In the genomic region with DNA sequence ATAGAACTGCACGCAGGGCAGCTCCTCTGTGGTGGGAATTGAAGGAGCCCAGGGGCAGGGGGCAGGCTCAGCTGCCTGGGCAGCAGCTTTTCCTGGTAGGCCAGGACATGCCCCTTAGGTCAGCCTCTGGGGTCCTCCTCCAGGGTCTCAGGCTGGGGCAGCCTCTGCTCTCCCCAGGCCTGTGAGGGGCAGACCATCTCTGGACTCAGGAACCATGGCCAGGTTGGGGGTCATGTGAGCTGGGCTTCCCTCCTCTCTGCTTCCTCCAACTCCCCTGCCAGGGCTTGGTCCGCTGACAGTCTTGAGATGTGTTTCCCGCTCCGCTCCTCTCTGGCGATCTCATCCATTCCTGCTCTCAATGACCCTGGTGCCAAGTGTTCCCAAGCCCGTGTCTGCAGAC, we compare ENCODE assay signal across 19 cellular contexts. TPM values are rescaled to one million over a fixed set of nuclear protein-coding genes. Genes with fewer than 3 reads are reported as not detected.
DNase-seq lines count a peak whose midpoint lies in the region; ATAC-seq and TF ChIP-seq lines count a peak whose summit lies in the region.
"Had no signal": no experiment of that assay in that cellular context is flagged by ENCODE, and none has a peak within 500 bp of the region (broad histone marks: within the 10 kb centered on the region; RNA-seq: fewer than 3 reads in every experiment).

No MANE protein-coding gene starts in this region.

- DNase-seq in T-helper 2 cell treated with Interferon-gamma antibody and Interleukin-4, amounts not matched to agents 5 μg/mL and 100 μg/mL, for 36 hours (ENCODE audit: low spot score): no peak
- DNase-seq in T-helper 2 cell (no peak), endothelial cell (ENCODE audit: low spot score) (no peak), neural crest cell (ENCODE audit: low read depth, low spot score) (no peak), upper lobe of right lung (peak; percentile 48), amygdala (lab: John Stamatoyannopoulos, UW) (no peak)
- DNase-seq in activated CD4-positive, alpha-beta T cell treated with anti-CD3 and anti-CD28 coated beads for 36 hours: no peak
- DNase-seq: CD8-positive, alpha-beta T cell; COR-L47; DMS153; DND-41; GF-D8; H7 had no signal

- no peaks in the 10 kb centered on the region for H3K9me3 ChIP-seq in upper lobe of right lung

- H3K27me3 ChIP-seq in upper lobe of right lung: no peaks in the 10 kb centered on the region

- no peak overlapping the region for H3K4me3 ChIP-seq in upper lobe of right lung
- H3K4me3 ChIP-seq: GM23338 had no signal

- no peak overlapping the region for H3K27ac ChIP-seq in upper lobe of right lung
- H3K27ac ChIP-seq: 22Rv1, HL-60 had no signal

- peaks cover 16% of the 10 kb centered on the region for H3K4me1 ChIP-seq in upper lobe of right lung

- H3K4me1 Mint-ChIP-seq in T-helper 2 cell treated with Interferon-gamma antibody and Interleukin-4, amounts not matched to agents 5 μg/mL and 100 μg/mL, for 36 hours (ENCODE audit: low read depth): peaks cover 6% of the 10 kb centered on the region
- peaks cover 11% of the 10 kb centered on the region for H3K4me1 Mint-ChIP-seq in endothelial cell (ENCODE audit: unreplicated experiment)
- peaks cover 20% of the 10 kb centered on the region for H3K4me1 Mint-ChIP-seq in neural crest cell
- peaks cover 5% of the 10 kb centered on the region for H3K4me1 Mint-ChIP-seq in activated CD4-positive, alpha-beta T cell treated with anti-CD3 and anti-CD28 coated beads for 36 hours

- H3K9me3 Mint-ChIP-seq in T-helper 2 cell treated with Interferon-gamma antibody and Interleukin-4, amounts not matched to agents 5 μg/mL and 100 μg/mL, for 36 hours: peaks cover 6% of the 10 kb centered on the region
- H3K9me3 Mint-ChIP-seq in endothelial cell (ENCODE audit: unreplicated experiment) (no peaks in the 10 kb centered on the region), neural crest cell (no peaks in the 10 kb centered on the region)
- no peaks in the 10 kb centered on the region for H3K9me3 Mint-ChIP-seq in activated CD4-positive, alpha-beta T cell treated with anti-CD3 and anti-CD28 coated beads for 36 hours (ENCODE audit: low read depth)
- H3K9me3 Mint-ChIP-seq: CD8-positive, alpha-beta T cell; GM23338 had no signal

- no peak for ATAC-seq in upper lobe of right lung
- ATAC-seq in activated CD4-positive, alpha-beta T cell treated with anti-CD3 and anti-CD28 coated beads for 36 hours: no peak
- no peak for ATAC-seq in GM21367 (IDR thresholded peaks at IDR 0.05; ENCODE audit: unreplicated experiment)
- ATAC-seq: CD8-positive, alpha-beta T cell; GM23338 had no signal

- no peaks in the 10 kb centered on the region for H3K27me3 Mint-ChIP-seq in T-helper 2 cell treated with Interferon-gamma antibody and Interleukin-4, amounts not matched to agents 5 μg/mL and 100 μg/mL, for 36 hours (ENCODE audit: low read depth)
- H3K27me3 Mint-ChIP-seq in endothelial cell (ENCODE audit: unreplicated experiment) (peaks cover 15% of the 10 kb centered on the region), neural crest cell (ENCODE audit: low read depth) (peaks cover 2% of the 10 kb centered on the region)
- peaks cover 4% of the 10 kb centered on the region for H3K27me3 Mint-ChIP-seq in activated CD4-positive, alpha-beta T cell treated with anti-CD3 and anti-CD28 coated beads for 36 hours

- no peak overlapping the region for H3K4me3 Mint-ChIP-seq in T-helper 2 cell treated with Interferon-gamma antibody and Interleukin-4, amounts not matched to agents 5 μg/mL and 100 μg/mL, for 36 hours
- no peak overlapping the region for H3K4me3 Mint-ChIP-seq in endothelial cell (ENCODE audit: unreplicated experiment)
- H3K4me3 Mint-ChIP-seq in neural crest cell: no peak overlapping the region
- no peak overlapping the region for H3K4me3 Mint-ChIP-seq in activated CD4-positive, alpha-beta T cell treated with anti-CD3 and anti-CD28 coated beads for 36 hours
- H3K4me3 Mint-ChIP-seq: CD14-positive monocyte; CD8-positive, alpha-beta T cell; GM23338 had no signal

- intact Hi-C loops in upper lobe of right lung (cut with DNase I): no loop called here
- intact Hi-C loops in activated CD4-positive, alpha-beta T cell treated with anti-CD3 and anti-CD28 coated beads for 36 hours (cut with DNase I, micrococcal nuclease): no loop called here

- H3K36me3 Mint-ChIP-seq in T-helper 2 cell treated with Interferon-gamma antibody and Interleukin-4, amounts not matched to agents 5 μg/mL and 100 μg/mL, for 36 hours (ENCODE audit: low read depth): peaks cover 2% of the 10 kb centered on the region
- H3K36me3 Mint-ChIP-seq in endothelial cell (ENCODE audit: low read depth, unreplicated experiment) (peaks cover 9% of the 10 kb centered on the region), neural crest cell (ENCODE audit: low read depth) (no peaks in the 10 kb centered on the region)
- H3K36me3 Mint-ChIP-seq in activated CD4-positive, alpha-beta T cell treated with anti-CD3 and anti-CD28 coated beads for 36 hours (ENCODE audit: low read depth): no peaks in the 10 kb centered on the region
- H3K36me3 Mint-ChIP-seq: CD14-positive monocyte; CD8-positive, alpha-beta T cell had no signal

- TF ChIP-seq CTCF in endothelial cell (IDR thresholded peaks at IDR 0.05; ENCODE audit: unreplicated experiment) (no peak), neural crest cell (conservative IDR thresholded peaks at IDR 0.05) (no peak), upper lobe of right lung (IDR thresholded peaks at IDR 0.05) (no peak)

- POLR2A ChIA-PET in activated CD4-positive, alpha-beta T cell treated with anti-CD3 and anti-CD28 coated beads for 36 hours (lab: Charles Lee): no interaction called here

- H3K36me3 ChIP-seq in upper lobe of right lung: no peaks in the 10 kb centered on the region

- CTCF ChIA-PET in activated CD4-positive, alpha-beta T cell treated with anti-CD3 and anti-CD28 coated beads for 36 hours (lab: Charles Lee): interaction anchor here (0.5 to 0.6 kb wide), 2 partner anchors 308 to 468 kb away, joined by 3 read pairs; no protein-coding TSS in a partner anchor

- H3K27ac Mint-ChIP-seq in T-helper 2 cell treated with Interferon-gamma antibody and Interleukin-4, amounts not matched to agents 5 μg/mL and 100 μg/mL, for 36 hours: peak overlapping the region; percentile 5
- H3K27ac Mint-ChIP-seq in endothelial cell (ENCODE audit: unreplicated experiment) (peak overlapping the region; percentile 34), neural crest cell (ENCODE audit: unreplicated experiment) (peak overlapping the region; percentile 72)
- no peak overlapping the region for H3K27ac Mint-ChIP-seq in activated CD4-positive, alpha-beta T cell treated with anti-CD3 and anti-CD28 coated beads for 36 hours
- H3K27ac Mint-ChIP-seq: CD8-positive, alpha-beta T cell; GM23338 had no signal

RNA-seq across cellular contexts. Expression of gene C1orf210, which starts 5.7 kb away (rescaled TPM):
- total RNA-seq in endothelial cell (ENCODE audit: unreplicated experiment) (not detected), neural crest cell (not detected in 2 replicates), upper lobe of right lung (18.9 TPM)
- not detected for total RNA-seq in activated CD4-positive, alpha-beta T cell treated with anti-CD3 and anti-CD28 coated beads for 36 hours
- total RNA-seq: A673; CD8-positive, alpha-beta T cell had no signal

RNA-seq across cellular contexts. Expression of gene TMEM125, which starts 9.9 kb away (rescaled TPM):
- total RNA-seq in endothelial cell (ENCODE audit: unreplicated experiment) (2.7 TPM), neural crest cell (0.14 TPM in 1 of 2 replicates, not detected in the other), upper lobe of right lung (188 TPM)
- not detected for total RNA-seq in activated CD4-positive, alpha-beta T cell treated with anti-CD3 and anti-CD28 coated beads for 36 hours
- total RNA-seq: A673; CD8-positive, alpha-beta T cell had no signal

RNA-seq across cellular contexts. Expression of gene TIE1, which starts 21.1 kb away (rescaled TPM):
- total RNA-seq in endothelial cell (ENCODE audit: unreplicated experiment) (643 TPM), neural crest cell (2.2 and 2.8 TPM in 2 replicates), upper lobe of right lung (59.4 TPM)
- not detected for total RNA-seq in activated CD4-positive, alpha-beta T cell treated with anti-CD3 and anti-CD28 coated beads for 36 hours
- total RNA-seq: A673; CD8-positive, alpha-beta T cell had no signal

RNA-seq across cellular contexts. Expression of gene MPL, which starts 58.0 kb away (rescaled TPM):
- total RNA-seq in endothelial cell (ENCODE audit: unreplicated experiment): 6.2 TPM
- not detected in 2 replicates for total RNA-seq in neural crest cell
- total RNA-seq in upper lobe of right lung: 0.61 TPM
- not detected for total RNA-seq in activated CD4-positive, alpha-beta T cell treated with anti-CD3 and anti-CD28 coated beads for 36 hours
- total RNA-seq: A673; CD8-positive, alpha-beta T cell; GM23338; H7 had no signal

Comparison
In these comparisons a context has a peak if more than half of its experiments do, and no peak if none do; other contexts are left out.
1. RNA of gene C1orf210, which starts 5.7 kb away (total RNA-seq): 18.9 TPM in upper lobe of right lung (single experiment); not detected in activated CD4-positive, alpha-beta T cell treated with anti-CD3 and anti-CD28 coated beads for 36 hours, not detected in endothelial cell (single experiment) and not detected in neural crest cell; every median in the first group is over 10 times any median in the second.
2. RNA of gene TMEM125, which starts 9.9 kb away (total RNA-seq): 188 TPM in upper lobe of right lung (single experiment); 2.7 TPM in endothelial cell (single experiment), 0.14 TPM in neural crest cell and not detected in activated CD4-positive, alpha-beta T cell treated with anti-CD3 and anti-CD28 coated beads for 36 hours; every median in the first group is over 10 times any median in the second.
3. RNA of gene TIE1, which starts 21.1 kb away (total RNA-seq): 643 TPM in endothelial cell (single experiment) and 59.4 TPM in upper lobe of right lung (single experiment); 2.2 to 2.8 TPM in neural crest cell and not detected in activated CD4-positive, alpha-beta T cell treated with anti-CD3 and anti-CD28 coated beads for 36 hours; every median in the first group is over 10 times any median in the second.